Comparison of ENCODE assay signal across 9 cellular contexts in genomic region chr11:102313225-102313940, GRCh38. TPM values are rescaled to one million over a fixed set of nuclear protein-coding genes. Genes with fewer than 3 reads are reported as not detected.
DNase-seq lines count a peak whose midpoint lies in the region; ATAC-seq and TF ChIP-seq lines count a peak whose summit lies in the region.
"Had no signal": no experiment of that assay in that cellular context is flagged by ENCODE, and none has a peak within 500 bp of the region (broad histone marks: within the 10 kb centered on the region; RNA-seq: fewer than 3 reads in every experiment).

No MANE protein-coding gene starts in this region.

- H3K4me3 ChIP-seq in GM08714 (ENCODE audit: low read length) (peak overlapping the region; percentile 56; the same call in 1 of the 2 replicates), RWPE2 (ENCODE audit: severe bottlenecking) (peak overlapping the region; percentile 22), endocrine pancreas (ENCODE audit: control insufficient read depth, insufficient read depth, low read length) (peak overlapping the region; percentile 58), gastrocnemius medialis (peak overlapping the region; percentile 11 to 54 (median 23))

- H3K9me3 ChIP-seq in RWPE2 (ENCODE audit: severe bottlenecking) (no peaks in the 10 kb centered on the region), endocrine pancreas (ENCODE audit: control insufficient read depth, low read length) (no peaks in the 10 kb centered on the region), gastrocnemius medialis (no peaks in the 10 kb centered on the region)

- H3K27me3 ChIP-seq in RWPE2 (ENCODE audit: insufficient read depth, poor library complexity, severe bottlenecking) (no peaks in the 10 kb centered on the region), endocrine pancreas (ENCODE audit: control insufficient read depth, insufficient read depth, low read length) (no peaks in the 10 kb centered on the region), gastrocnemius medialis (no peaks in the 10 kb centered on the region)

- no peak for TF ChIP-seq POLR2A in gastrocnemius medialis (IDR thresholded peaks at IDR 0.05)

- 0 out of 3 replicates have a peak, but pooled peaks have one; percentile 2 for ATAC-seq in RWPE2 (ENCODE audit: low read depth)
- no peak for ATAC-seq in gastrocnemius medialis
- ATAC-seq in HG02610 (IDR thresholded peaks at IDR 0.05; ENCODE audit: unreplicated experiment) = no peak
- ATAC-seq in GM21717 (IDR thresholded peaks at IDR 0.05; ENCODE audit: unreplicated experiment) = no peak
- no peak for ATAC-seq in HG02973 (IDR thresholded peaks at IDR 0.05; ENCODE audit: unreplicated experiment)

- no peak overlapping the region for H3K9ac ChIP-seq in endocrine pancreas (ENCODE audit: control insufficient read depth, insufficient read depth, low read length)

- DNase-seq in RWPE2 (ENCODE audit: low spot score) = no peak
- DNase-seq in gastrocnemius medialis = no peak
- DNase-seq in dermis blood vessel endothelial cell = no peak
- DNase-seq: SIG-M5 had no signal

- intact Hi-C loops in gastrocnemius medialis (cut with DNase I; ENCODE audit: low total_unique reads) = no loop called here

- in situ Hi-C loops in gastrocnemius medialis (cut with MboI; ENCODE audit: low sequenced_read_pairs in 4 of 4) = no loop called here

- H3K27ac ChIP-seq in RWPE2 (ENCODE audit: poor library complexity, severe bottlenecking) = peak overlapping the region; percentile 80
- peak overlapping the region in 3 of 4 donors; percentile 62 to 71 (median 66) for H3K27ac ChIP-seq in gastrocnemius medialis

- TF ChIP-seq CTCF in RWPE2 (IDR thresholded peaks at IDR 0.05; ENCODE audit: poor library complexity, severe bottlenecking) (no peak), gastrocnemius medialis (IDR thresholded peaks at IDR 0.05 in 4 of 5, conservative IDR thresholded peaks at IDR 0.05 in 1 of 5) (no peak)

- peaks cover 34% of the 10 kb centered on the region for H3K4me1 ChIP-seq in RWPE2 (ENCODE audit: insufficient read depth, poor library complexity, severe bottlenecking)
- H3K4me1 ChIP-seq in endocrine pancreas (ENCODE audit: control insufficient read depth, insufficient read depth, low read length) = peaks cover 4% of the 10 kb centered on the region
- peaks cover 0 to 8% of the 10 kb centered on the region in 2 donors for H3K4me1 ChIP-seq in gastrocnemius medialis

- H3K36me3 ChIP-seq in RWPE2 (ENCODE audit: low read depth) (no peaks in the 10 kb centered on the region), endocrine pancreas (ENCODE audit: control insufficient read depth, insufficient read depth, low read length) (no peaks in the 10 kb centered on the region), gastrocnemius medialis (no peaks in the 10 kb centered on the region)

RNA-seq across cellular contexts. Expression of gene BIRC3, which starts 3.9 kb away (rescaled TPM):
- total RNA-seq in gastrocnemius medialis (1 to 10 TPM; 1.7 to 2.5 (median 2.0) TPM), dermis blood vessel endothelial cell (3.6 and 8.7 TPM in 2 replicates)

RNA-seq across cellular contexts. Expression of gene BIRC2, which starts 33.6 kb away (rescaled TPM):
- total RNA-seq in gastrocnemius medialis (10 to 100 TPM; 30.7 to 60.3 (median 46.6) TPM), dermis blood vessel endothelial cell (57.8 and 70.1 TPM in 2 replicates)
